In genomic region chr11:96306933-96307747, GRCh38 we compare ENCODE assay signal across 9 cellular contexts. TPM values are rescaled to one million over a fixed set of nuclear protein-coding genes. Genes with fewer than 3 reads are reported as not detected.
DNase-seq lines count a peak whose midpoint lies in the region; ATAC-seq, FAIRE-seq and TF ChIP-seq lines count a peak whose summit lies in the region.
"Had no signal": no experiment of that assay in that cellular context is flagged by ENCODE, and none has a peak within 500 bp of the region (broad histone marks: within the 10 kb centered on the region; RNA-seq: fewer than 3 reads in every experiment).

No MANE protein-coding gene starts in this region.

- WGBS in small intestine, 3 donors, result 10 to 25% (median 24%) methylated on average over 10 of the region's 10 CpGs

- FAIRE-seq in kidney (lab: Jason Lieb, UNC) (peak; percentile 97), small intestine (lab: Jason Lieb, UNC) (no peak)

- peaks cover 25 to 44% of the 10 kb centered on the region in 2 donors for H3K4me1 ChIP-seq in kidney (ENCODE audit: control insufficient read depth in 1 of 2, insufficient read depth in 1 of 2, low read depth in 1 of 2, low read length in 2 of 2)
- H3K4me1 ChIP-seq in small intestine (ENCODE audit: control insufficient read depth in 2 of 2, insufficient read depth in 1 of 2, low read depth in 1 of 2, low read length in 1 of 2), result peaks cover 8 to 20% of the 10 kb centered on the region in 2 donors

- ATAC-seq in GM18498 (IDR thresholded peaks at IDR 0.05; ENCODE audit: unreplicated experiment), result no peak

- no peaks in the 10 kb centered on the region for H3K9me3 ChIP-seq in kidney (ENCODE audit: control insufficient read depth in 1 of 2, low read length in 2 of 2)
- no peaks in the 10 kb centered on the region for H3K9me3 ChIP-seq in small intestine (ENCODE audit: control insufficient read depth, low read depth)
- H3K9me3 ChIP-seq: BLaER1 treated with 17β-estradiol and CSF1 and Interleukin-3, amounts not matched to agents 10 nM and 100 nM had no signal

- H3K36me3 ChIP-seq in kidney (ENCODE audit: control insufficient read depth in 1 of 2, insufficient read depth in 2 of 2, low read length in 2 of 2), result no peaks in the 10 kb centered on the region
- no peaks in the 10 kb centered on the region for H3K36me3 ChIP-seq in small intestine (ENCODE audit: control insufficient read depth in 2 of 2, insufficient read depth in 2 of 2, low read length in 2 of 2)

- H3K27me3 Mint-ChIP-seq in T-helper 2 cell treated with Interferon-gamma antibody and Interleukin-4, amounts not matched to agents 5 μg/mL and 100 μg/mL, for 36 hours (ENCODE audit: low read depth), result no peaks in the 10 kb centered on the region

- peak overlapping the region; percentile 4 for H3K27ac Mint-ChIP-seq in T-helper 2 cell treated with Interferon-gamma antibody and Interleukin-4, amounts not matched to agents 5 μg/mL and 100 μg/mL, for 36 hours

- no peak for DNase-seq in T-helper 2 cell treated with Interferon-gamma antibody and Interleukin-4, amounts not matched to agents 5 μg/mL and 100 μg/mL, for 36 hours (ENCODE audit: low spot score)
- DNase-seq in T-helper 2 cell (no peak), NCI-H82 treated with DMSO at 0.1 percent for 48 hours (lab: John Stamatoyannopoulos, UW; ENCODE audit: unreplicated experiment) (peak; percentile 21), caudate nucleus (lab: John Stamatoyannopoulos, UW) (peak in 19 of 61 donors; percentile 2 to 46 (median 18)), kidney (peak; percentile 72), small intestine (peak; percentile 98), SIG-M5 (lab: John Stamatoyannopoulos, UW) (no peak)

- H3K27ac ChIP-seq in caudate nucleus (ENCODE audit: low read depth, low read length) (peak overlapping the region; percentile 71), kidney (ENCODE audit: low read depth in 2 of 2, low read length in 2 of 2) (peak overlapping the region; percentile 91 to 93), small intestine (ENCODE audit: low read depth in 1 of 2, low read length in 1 of 2) (peak overlapping the region; percentile 49 to 88)
- H3K27ac ChIP-seq: BLaER1 treated with 17β-estradiol and CSF1 and Interleukin-3, amounts not matched to agents 10 nM and 100 nM had no signal

- H3K9ac ChIP-seq in kidney (ENCODE audit: low read length in 2 of 2), result peak overlapping the region; percentile 71 to 76
- H3K9ac ChIP-seq: BLaER1 treated with 17β-estradiol and CSF1 and Interleukin-3, amounts not matched to agents 10 nM and 100 nM had no signal

- intact Hi-C loops in kidney (cut with DNase I), result no loop called here

- H3K9me3 Mint-ChIP-seq in T-helper 2 cell treated with Interferon-gamma antibody and Interleukin-4, amounts not matched to agents 5 μg/mL and 100 μg/mL, for 36 hours, result no peaks in the 10 kb centered on the region

- H3K27me3 ChIP-seq in small intestine (ENCODE audit: control insufficient read depth in 2 of 2, insufficient read depth in 2 of 2, low read length in 2 of 2), result no peaks in the 10 kb centered on the region
- H3K27me3 ChIP-seq: BLaER1 treated with 17β-estradiol and CSF1 and Interleukin-3, amounts not matched to agents 10 nM and 100 nM had no signal

- H3K4me3 ChIP-seq in kidney (ENCODE audit: low read length in 2 of 2), result peak overlapping the region; percentile 62 to 65
- peak overlapping the region in 1 of 2 donors; percentile 4 for H3K4me3 ChIP-seq in small intestine (ENCODE audit: low read depth in 1 of 2, low read length in 2 of 2)
- H3K4me3 ChIP-seq: BLaER1 treated with 17β-estradiol and CSF1 and Interleukin-3, amounts not matched to agents 10 nM and 100 nM had no signal

- H3K4me3 Mint-ChIP-seq in T-helper 2 cell treated with Interferon-gamma antibody and Interleukin-4, amounts not matched to agents 5 μg/mL and 100 μg/mL, for 36 hours, result peak overlapping the region; percentile 61

- TF ChIP-seq CTCF in kidney (IDR thresholded peaks at IDR 0.05; ENCODE audit: borderline replicate concordance, extremely low read depth, insufficient read depth), result no peak

- peaks cover 28% of the 10 kb centered on the region for H3K4me1 Mint-ChIP-seq in T-helper 2 cell treated with Interferon-gamma antibody and Interleukin-4, amounts not matched to agents 5 μg/mL and 100 μg/mL, for 36 hours (ENCODE audit: low read depth)

- H3K36me3 Mint-ChIP-seq in T-helper 2 cell treated with Interferon-gamma antibody and Interleukin-4, amounts not matched to agents 5 μg/mL and 100 μg/mL, for 36 hours (ENCODE audit: low read depth), result peaks cover 4% of the 10 kb centered on the region

RNA-seq across cellular contexts. Expression of gene MAML2, which starts 35.9 kb away (rescaled TPM):
- 32.3 TPM for total RNA-seq in kidney
- polyA plus RNA-seq in kidney (ENCODE audit: insufficient read depth, low read depth, low replicate concordance), result 4.9 TPM
- 1 to 10 TPM in 1 of 3 donors, under 1 TPM in 2; 0.45 to 2.4 (median 0.81) TPM for polyA plus RNA-seq in small intestine

Comparison
In these comparisons a context has a peak if more than half of its experiments do, and no peak if none do; other contexts are left out.
1. DNase-seq: peak in NCI-H82 treated with DMSO at 0.1 percent for 48 hours (single experiment), kidney (single experiment) and small intestine (single experiment); none in T-helper 2 cell treated with Interferon-gamma antibody and Interleukin-4, amounts not matched to agents 5 μg/mL and 100 μg/mL, for 36 hours (single experiment), T-helper 2 cell (0 of 5) and SIG-M5 (single experiment).
2. Peak in every context shown above with its lines, with median percentiles within 50 percentile points of each other: H3K27ac ChIP-seq.